Comparison of ENCODE assay signal across 35 cellular contexts in genomic region chrX:114097866-114098265, GRCh38.
"Had no signal": no experiment of that assay in that cellular context is flagged by ENCODE, and none has a peak within 500 bp of the region (broad histone marks: within the 10 kb centered on the region; RNA-seq: fewer than 3 reads in every experiment).

No MANE protein-coding gene starts in this region.

- H3K4me3 Mint-ChIP-seq: activated CD4-positive, alpha-beta memory T cell treated with anti-CD3 and anti-CD28 coated beads for 36 hours; activated CD4-positive, alpha-beta T cell treated with anti-CD3 and anti-CD28 coated beads for 36 hours; activated CD4-positive, alpha-beta T cell treated with anti-CD3 and anti-CD28 coated beads, Interleukin-2, amount 10 ng/mL, durations not matched to agents 24 days and 14 days; activated CD8-positive, alpha-beta memory T cell treated with anti-CD3 and anti-CD28 coated beads, Interleukin-2, amount 10 ng/mL, durations not matched to agents 7 days and 5 days; activated CD8-positive, alpha-beta T cell treated with anti-CD3 and anti-CD28 coated beads, Interleukin-2, amount 10 ng/mL, durations not matched to agents 7 days and 5 days; activated naive CD4-positive, alpha-beta T cell treated with anti-CD3 and anti-CD28 coated beads for 36 hours; activated naive CD4-positive, alpha-beta T cell treated with anti-CD3 and anti-CD28 coated beads, Interleukin-2, amount 50 U/mL, for 24 hours; activated naive CD8-positive, alpha-beta T cell treated with anti-CD3 and anti-CD28 coated beads for 36 hours; activated naive CD8-positive, alpha-beta T cell treated with anti-CD3 and anti-CD28 coated beads, Interleukin-2, amount 50 U/mL, for 24 hours; activated T-helper 1 cell treated with anti-CD3 and anti-CD28 coated beads, Interleukin-12 subunit alpha, Interleukin-12 subunit beta, Interleukin-2, Interleukin-4 antibody, amounts not matched to agents 30 ng/mL and 10 ng/mL and 1 ng/mL, durations not matched to agents 14 hours and 24 hours and 36 hours; brain; dendritic cell treated with granulocyte-macrophage colony-stimulating factor and Interleukin-4, amounts not matched to agents 40 ng/mL and 50 ng/mL, for 4 days had no signal

- H3K27ac ChIP-seq: adrenal gland, breast epithelium, cardiac muscle cell, coronary artery, dorsolateral prefrontal cortex, foreskin keratinocyte, gastrocnemius medialis, heart left ventricle had no signal

- H3K27me3 Mint-ChIP-seq: activated CD4-positive, alpha-beta memory T cell treated with anti-CD3 and anti-CD28 coated beads for 36 hours; activated CD4-positive, alpha-beta T cell treated with anti-CD3 and anti-CD28 coated beads for 36 hours; activated CD4-positive, alpha-beta T cell treated with anti-CD3 and anti-CD28 coated beads, Interleukin-2, amount 10 ng/mL, durations not matched to agents 24 days and 14 days; activated CD8-positive, alpha-beta memory T cell treated with anti-CD3 and anti-CD28 coated beads, Interleukin-2, amount 10 ng/mL, durations not matched to agents 7 days and 5 days; activated naive CD4-positive, alpha-beta T cell treated with anti-CD3 and anti-CD28 coated beads, Interleukin-2, amount 50 U/mL, for 24 hours; activated naive CD8-positive, alpha-beta T cell treated with anti-CD3 and anti-CD28 coated beads for 36 hours; activated naive CD8-positive, alpha-beta T cell treated with anti-CD3 and anti-CD28 coated beads, Interleukin-2, amount 50 U/mL, for 24 hours had no signal

- H3K36me3 Mint-ChIP-seq: activated CD4-positive, alpha-beta memory T cell treated with anti-CD3 and anti-CD28 coated beads for 36 hours; activated CD8-positive, alpha-beta memory T cell treated with anti-CD3 and anti-CD28 coated beads, Interleukin-2, amount 10 ng/mL, durations not matched to agents 7 days and 5 days; activated naive CD4-positive, alpha-beta T cell treated with anti-CD3 and anti-CD28 coated beads, Interleukin-2, amount 50 U/mL, for 24 hours; activated naive CD8-positive, alpha-beta T cell treated with anti-CD3 and anti-CD28 coated beads for 36 hours; brain had no signal

- H3K4me1 Mint-ChIP-seq: activated CD4-positive, alpha-beta T cell treated with anti-CD3 and anti-CD28 coated beads for 36 hours; activated CD4-positive, alpha-beta T cell treated with anti-CD3 and anti-CD28 coated beads, Interleukin-2, amount 10 ng/mL, durations not matched to agents 24 days and 14 days; activated CD8-positive, alpha-beta memory T cell treated with anti-CD3 and anti-CD28 coated beads, Interleukin-2, amount 10 ng/mL, durations not matched to agents 7 days and 5 days; activated naive CD4-positive, alpha-beta T cell treated with anti-CD3 and anti-CD28 coated beads, Interleukin-2, amount 50 U/mL, for 24 hours; activated naive CD8-positive, alpha-beta T cell treated with anti-CD3 and anti-CD28 coated beads for 36 hours; activated naive CD8-positive, alpha-beta T cell treated with anti-CD3 and anti-CD28 coated beads, Interleukin-2, amount 50 U/mL, for 24 hours; brain had no signal

- H3K9me3 Mint-ChIP-seq: activated CD4-positive, alpha-beta memory T cell treated with anti-CD3 and anti-CD28 coated beads for 36 hours; activated CD4-positive, alpha-beta T cell treated with anti-CD3 and anti-CD28 coated beads, Interleukin-2, amount 10 ng/mL, durations not matched to agents 24 days and 14 days; activated naive CD4-positive, alpha-beta T cell treated with anti-CD3 and anti-CD28 coated beads for 36 hours; activated naive CD4-positive, alpha-beta T cell treated with anti-CD3 and anti-CD28 coated beads, Interleukin-2, amount 50 U/mL, for 24 hours; activated naive CD8-positive, alpha-beta T cell treated with anti-CD3 and anti-CD28 coated beads for 36 hours; activated naive CD8-positive, alpha-beta T cell treated with anti-CD3 and anti-CD28 coated beads, Interleukin-2, amount 50 U/mL, for 24 hours; activated T-helper 1 cell treated with anti-CD3 and anti-CD28 coated beads, Interleukin-12 subunit alpha, Interleukin-12 subunit beta, Interleukin-2, Interleukin-4 antibody, amounts not matched to agents 30 ng/mL and 10 ng/mL and 1 ng/mL, durations not matched to agents 14 hours and 24 hours and 36 hours; activated T-helper 2 cell treated with anti-CD3 and anti-CD28 coated beads, Interferon-gamma antibody, Interleukin-2, Interleukin-4, amounts not matched to agents 10 μg/mL and 5 μg/mL and 100 μg/mL, durations not matched to agents 14 hours and 24 hours and 36 hours; brain; dendritic cell treated with granulocyte-macrophage colony-stimulating factor and Interleukin-4, amounts not matched to agents 40 ng/mL and 50 ng/mL, for 4 days; endodermal cell had no signal

- H3K9me3 ChIP-seq: adrenal gland, gastrocnemius medialis, heart left ventricle had no signal

- H3K4me3 ChIP-seq: adrenal gland, breast epithelium, cardiac muscle cell, coronary artery, dorsolateral prefrontal cortex, gastrocnemius medialis, heart left ventricle had no signal

- H3K4me1 ChIP-seq: adrenal gland, breast epithelium, foreskin keratinocyte, gastrocnemius medialis, heart left ventricle had no signal

- H3K36me3 ChIP-seq: adrenal gland, breast epithelium, cardiac muscle cell, gastrocnemius medialis, heart left ventricle had no signal

- H3K27me3 ChIP-seq: cardiac muscle cell, foreskin keratinocyte had no signal

- DNase-seq: activated CD4-positive, alpha-beta memory T cell treated with anti-CD3 and anti-CD28 coated beads for 36 hours; activated CD4-positive, alpha-beta T cell treated with anti-CD3 and anti-CD28 coated beads for 36 hours; activated CD4-positive, alpha-beta T cell treated with anti-CD3 and anti-CD28 coated beads, Interleukin-2, amount 10 ng/mL, durations not matched to agents 24 days and 14 days; activated CD4-positive, CD25-positive, alpha-beta regulatory T cell; activated CD4-positive, CD25-positive, alpha-beta regulatory T cell treated with anti-CD3 and anti-CD28 coated beads, Interleukin-2, amount 50 U/mL, for 72 hours; activated CD8-positive, alpha-beta memory T cell treated with anti-CD3 and anti-CD28 coated beads, Interleukin-2, amount 10 ng/mL, durations not matched to agents 7 days and 5 days; activated CD8-positive, alpha-beta memory T cell treated with anti-CD3 and anti-CD28 coated beads, Interleukin-2, amount 50 U/mL, for 4 hours; activated CD8-positive, alpha-beta T cell treated with anti-CD3 and anti-CD28 coated beads, Interleukin-2, amount 10 ng/mL, durations not matched to agents 7 days and 5 days; activated effector memory CD4-positive, alpha-beta T cell treated with anti-CD3 and anti-CD28 coated beads, Interleukin-2, amount 50 U/mL, for 16 hours; activated naive CD4-positive, alpha-beta T cell treated with anti-CD3 and anti-CD28 coated beads for 36 hours; activated naive CD8-positive, alpha-beta T cell treated with anti-CD3 and anti-CD28 coated beads for 36 hours; activated naive CD8-positive, alpha-beta T cell treated with anti-CD3 and anti-CD28 coated beads, Interleukin-2, amount 50 U/mL, for 24 hours; activated T-cell treated with anti-CD3 and anti-CD28 coated beads, Interleukin-2, amount 50 U/mL, for 1 hour; activated T-cell treated with anti-CD3 and anti-CD28 coated beads, Interleukin-2, amount 50 U/mL, for 48 hours; adrenal gland; amygdala; aorta; central memory CD4-positive, alpha-beta T cell; cerebellar nuclear complex; dorsolateral prefrontal cortex; effector memory CD4-positive, alpha-beta T cell; endodermal cell; gastrocnemius medialis; glutamatergic neuron; heart left ventricle; T-helper 2 cell had no signal

- H3K27ac Mint-ChIP-seq: activated CD4-positive, alpha-beta memory T cell treated with anti-CD3 and anti-CD28 coated beads for 36 hours; activated CD4-positive, alpha-beta T cell treated with anti-CD3 and anti-CD28 coated beads for 36 hours; activated CD4-positive, alpha-beta T cell treated with anti-CD3 and anti-CD28 coated beads, Interleukin-2, amount 10 ng/mL, durations not matched to agents 24 days and 14 days; activated CD8-positive, alpha-beta memory T cell treated with anti-CD3 and anti-CD28 coated beads, Interleukin-2, amount 10 ng/mL, durations not matched to agents 7 days and 5 days; activated CD8-positive, alpha-beta T cell treated with anti-CD3 and anti-CD28 coated beads, Interleukin-2, amount 10 ng/mL, durations not matched to agents 7 days and 5 days; activated naive CD4-positive, alpha-beta T cell treated with anti-CD3 and anti-CD28 coated beads for 36 hours; activated naive CD4-positive, alpha-beta T cell treated with anti-CD3 and anti-CD28 coated beads, Interleukin-2, amount 50 U/mL, for 24 hours; activated naive CD8-positive, alpha-beta T cell treated with anti-CD3 and anti-CD28 coated beads for 36 hours; activated naive CD8-positive, alpha-beta T cell treated with anti-CD3 and anti-CD28 coated beads, Interleukin-2, amount 50 U/mL, for 24 hours; activated T-helper 1 cell treated with anti-CD3 and anti-CD28 coated beads, Interleukin-12 subunit alpha, Interleukin-12 subunit beta, Interleukin-2, Interleukin-4 antibody, amounts not matched to agents 30 ng/mL and 10 ng/mL and 1 ng/mL, durations not matched to agents 14 hours and 24 hours and 36 hours; activated T-helper 2 cell treated with anti-CD3 and anti-CD28 coated beads, Interferon-gamma antibody, Interleukin-2, Interleukin-4, amounts not matched to agents 10 μg/mL and 5 μg/mL and 100 μg/mL, durations not matched to agents 14 hours and 24 hours and 36 hours; brain; dendritic cell treated with granulocyte-macrophage colony-stimulating factor and Interleukin-4, amounts not matched to agents 40 ng/mL and 50 ng/mL, for 4 days had no signal
